ENCODE assay signal across 6 cellular contexts in genomic region chr12:103130564-103130963, GRCh38.
"Had no signal": no experiment of that assay in that cellular context is flagged by ENCODE, and none has a peak within 500 bp of the region (broad histone marks: within the 10 kb centered on the region; RNA-seq: fewer than 3 reads in every experiment).

No MANE protein-coding gene starts in this region.

- DNase-seq: IMR-90, KBM-7, KG1 had no signal

- H3K27ac ChIP-seq: HL-60 had no signal

- ATAC-seq: K562 had no signal

- FAIRE-seq: HTR-8/SVneo, K562 had no signal

- H3K4me3 ChIP-seq: K562 had no signal
